ENCODE assay signal across 11 cellular contexts in genomic region chr10:88390041-88390440, GRCh38.
"Had no signal": no experiment of that assay in that cellular context is flagged by ENCODE, and none has a peak within 500 bp of the region (broad histone marks: within the 10 kb centered on the region; RNA-seq: fewer than 3 reads in every experiment).

No MANE protein-coding gene starts in this region.

- H3K27ac ChIP-seq: body of pancreas, lower lobe of right lung, parathyroid adenoma, thyroid gland had no signal

- H2AFZ ChIP-seq: parathyroid adenoma had no signal

- H3K27me3 ChIP-seq: body of pancreas, thyroid gland had no signal

- ATAC-seq: body of pancreas; effector memory CD8-positive, alpha-beta T cell had no signal

- H3K27ac Mint-ChIP-seq: activated T-helper 2 cell treated with anti-CD3 and anti-CD28 coated beads, Interferon-gamma antibody, Interleukin-2, Interleukin-4, amounts not matched to agents 10 μg/mL and 5 μg/mL and 100 μg/mL, durations not matched to agents 14 hours and 24 hours and 36 hours; effector memory CD8-positive, alpha-beta T cell; T-helper 1 cell treated with Interleukin-12 subunit alpha and Interleukin-12 subunit beta and Interleukin-4 antibody, amounts not matched to agents 30 μg/mL and 1 μg/mL, for 36 hours had no signal

- H3K4me3 Mint-ChIP-seq: effector memory CD8-positive, alpha-beta T cell; T-helper 1 cell treated with Interleukin-12 subunit alpha and Interleukin-12 subunit beta and Interleukin-4 antibody, amounts not matched to agents 30 μg/mL and 1 μg/mL, for 36 hours had no signal

- H3K4me3 ChIP-seq: body of pancreas, lower lobe of right lung, skin epidermis, thyroid gland had no signal

- H3K36me3 ChIP-seq: lower lobe of right lung, thyroid gland had no signal

- H3K79me2 ChIP-seq: parathyroid adenoma had no signal

- H3K9me3 Mint-ChIP-seq: effector memory CD8-positive, alpha-beta T cell had no signal

- DNase-seq: activated CD4-positive, CD25-positive, alpha-beta regulatory T cell; lower lobe of right lung; stimulated activated CD4-positive, alpha-beta T cell treated with anti-CD3 and anti-CD28 coated beads, Interleukin-4, amount 100 ng/mL, for 4 hours had no signal

- H3K9ac ChIP-seq: parathyroid adenoma had no signal

- H3K27me3 Mint-ChIP-seq: effector memory CD8-positive, alpha-beta T cell; naive B cell had no signal

- H3K9me3 ChIP-seq: body of pancreas, thyroid gland had no signal
